Comparison of ENCODE assay signal across 14 cellular contexts in genomic region chr13:19961924-19962323, GRCh38. TPM values are rescaled to one million over a fixed set of nuclear protein-coding genes. Genes with fewer than 3 reads are reported as not detected.
DNase-seq lines count a peak whose midpoint lies in the region; ATAC-seq and TF ChIP-seq lines count a peak whose summit lies in the region.
"Had no signal": no experiment of that assay in that cellular context is flagged by ENCODE, and none has a peak within 500 bp of the region (broad histone marks: within the 10 kb centered on the region; RNA-seq: fewer than 3 reads in every experiment).

No MANE protein-coding gene starts in this region.

- H3K4me2 ChIP-seq in SU-DHL-6 (ENCODE audit: low read depth, low read length, poor library complexity, severe bottlenecking) = peak overlapping the region; percentile 82
- H3K4me2 ChIP-seq in skeletal muscle satellite cell (ENCODE audit: low read length) = peak overlapping the region; percentile 95

- no peaks in the 10 kb centered on the region for H3K9me2 ChIP-seq in SU-DHL-6 (replicated peaks; ENCODE audit: insufficient read depth, low read length)

- H3K27ac ChIP-seq in SU-DHL-6 (ENCODE audit: low read depth, low read length) = no peak overlapping the region
- H3K27ac ChIP-seq: prostate gland, SJSA1 had no signal

- CTCF ChIA-PET in activated CD4-positive, alpha-beta memory T cell treated with anti-CD3 and anti-CD28 coated beads for 36 hours (lab: Charles Lee) = interaction anchor here (0.6 to 1.0 kb wide), 3 partner anchors 22 to 48 kb away, joined by 3 to 4 read pairs (median 3); no protein-coding TSS in a partner anchor
- CTCF ChIA-PET in activated CD4-positive, alpha-beta memory T cell treated with anti-CD3 and anti-CD28 coated beads, Interleukin-2, amount 10 ng/mL, durations not matched to agents 7 days and 5 days (lab: Charles Lee) = interaction anchor here (1.0 kb wide), 1 partner anchor 23 kb away, joined by 5 read pairs; no protein-coding TSS in a partner anchor

- H3K9me3 Mint-ChIP-seq in activated CD4-positive, alpha-beta memory T cell treated with anti-CD3 and anti-CD28 coated beads for 36 hours = no peaks in the 10 kb centered on the region
- no peaks in the 10 kb centered on the region for H3K9me3 Mint-ChIP-seq in activated CD4-positive, alpha-beta memory T cell treated with anti-CD3 and anti-CD28 coated beads, Interleukin-2, amount 10 ng/mL, durations not matched to agents 7 days and 5 days
- H3K9me3 Mint-ChIP-seq in endothelial cell (ENCODE audit: unreplicated experiment) = no peaks in the 10 kb centered on the region

- H3K4me3 ChIP-seq in SU-DHL-6 (ENCODE audit: insufficient read depth, low read length, poor library complexity, severe bottlenecking) (no peak overlapping the region), fibroblast of mammary gland (ENCODE audit: control insufficient read depth, low read depth, low read length) (no peak overlapping the region), skeletal muscle satellite cell (ENCODE audit: low read length) (peak overlapping the region; percentile 20)
- H3K4me3 ChIP-seq: prostate gland, SJSA1 had no signal

- H4K20me1 ChIP-seq in SU-DHL-6 (ENCODE audit: low read depth, low read length) = no peaks in the 10 kb centered on the region; the same call in 1 of the 2 replicates

- H3K79me2 ChIP-seq in SU-DHL-6 (ENCODE audit: insufficient read depth, low read length) = peaks cover 56% of the 10 kb centered on the region

- no peak for DNase-seq in activated CD4-positive, alpha-beta memory T cell treated with anti-CD3 and anti-CD28 coated beads for 36 hours
- no peak for DNase-seq in activated CD4-positive, alpha-beta memory T cell treated with anti-CD3 and anti-CD28 coated beads, Interleukin-2, amount 10 ng/mL, durations not matched to agents 7 days and 5 days
- DNase-seq in fibroblast of mammary gland (ENCODE audit: low read depth) (peak; percentile 39), endothelial cell (ENCODE audit: low spot score) (no peak), NCI-H1417 treated with DMSO at 0.1 percent for 48 hours (lab: John Stamatoyannopoulos, UW) (no peak)
- DNase-seq: activated CD4-positive, alpha-beta T cell treated with anti-CD3 and anti-CD28 coated beads for 1 hour; activated gamma-delta T cell treated with Interleukin-2 at 50 U/mL for 16 hours; NCI-H1092 treated with DMSO at 0.1 percent for 48 hours; NCI-H748 treated with DMSO at 0.1 percent for 48 hours had no signal

- peaks cover 15% of the 10 kb centered on the region for H3K36me3 Mint-ChIP-seq in activated CD4-positive, alpha-beta memory T cell treated with anti-CD3 and anti-CD28 coated beads for 36 hours
- peaks cover 33% of the 10 kb centered on the region for H3K36me3 Mint-ChIP-seq in activated CD4-positive, alpha-beta memory T cell treated with anti-CD3 and anti-CD28 coated beads, Interleukin-2, amount 10 ng/mL, durations not matched to agents 7 days and 5 days (ENCODE audit: low read depth)
- H3K36me3 Mint-ChIP-seq in endothelial cell (ENCODE audit: low read depth, unreplicated experiment) = peaks cover 9% of the 10 kb centered on the region

- ATAC-seq in GM19324 (IDR thresholded peaks at IDR 0.05; ENCODE audit: low FRiP score, unreplicated experiment) = no peak

- H3K4me3 Mint-ChIP-seq in activated CD4-positive, alpha-beta memory T cell treated with anti-CD3 and anti-CD28 coated beads for 36 hours = no peak overlapping the region
- no peak overlapping the region for H3K4me3 Mint-ChIP-seq in activated CD4-positive, alpha-beta memory T cell treated with anti-CD3 and anti-CD28 coated beads, Interleukin-2, amount 10 ng/mL, durations not matched to agents 7 days and 5 days
- no peak overlapping the region for H3K4me3 Mint-ChIP-seq in endothelial cell (ENCODE audit: unreplicated experiment)

- no peak overlapping the region for H3K9ac ChIP-seq in SU-DHL-6 (ENCODE audit: low read length)
- H3K9ac ChIP-seq in skeletal muscle satellite cell (ENCODE audit: low read depth, low read length) = no peak overlapping the region

- peaks cover 39% of the 10 kb centered on the region for H3K4me1 Mint-ChIP-seq in activated CD4-positive, alpha-beta memory T cell treated with anti-CD3 and anti-CD28 coated beads for 36 hours (ENCODE audit: low read depth)
- peaks cover 28% of the 10 kb centered on the region for H3K4me1 Mint-ChIP-seq in activated CD4-positive, alpha-beta memory T cell treated with anti-CD3 and anti-CD28 coated beads, Interleukin-2, amount 10 ng/mL, durations not matched to agents 7 days and 5 days
- peaks cover 13% of the 10 kb centered on the region for H3K4me1 Mint-ChIP-seq in endothelial cell (ENCODE audit: unreplicated experiment)

- H3K27ac Mint-ChIP-seq in activated CD4-positive, alpha-beta memory T cell treated with anti-CD3 and anti-CD28 coated beads for 36 hours = peak overlapping the region; percentile 74
- H3K27ac Mint-ChIP-seq in activated CD4-positive, alpha-beta memory T cell treated with anti-CD3 and anti-CD28 coated beads, Interleukin-2, amount 10 ng/mL, durations not matched to agents 7 days and 5 days = no peak overlapping the region
- H3K27ac Mint-ChIP-seq in endothelial cell (ENCODE audit: unreplicated experiment) = no peak overlapping the region

- POLR2A ChIA-PET in activated CD4-positive, alpha-beta memory T cell treated with anti-CD3 and anti-CD28 coated beads for 36 hours (lab: Charles Lee) = no interaction called here
- POLR2A ChIA-PET in activated CD4-positive, alpha-beta memory T cell treated with anti-CD3 and anti-CD28 coated beads, Interleukin-2, amount 10 ng/mL, durations not matched to agents 7 days and 5 days (lab: Charles Lee) = interaction anchor here (1.0 kb wide), 1 partner anchor 98 kb away, joined by 7 read pairs; the partner anchor contains the start of gene ZMYM5

- H3K9me3 ChIP-seq in SU-DHL-6 (ENCODE audit: insufficient read depth, low read length) = no peaks in the 10 kb centered on the region
- no peaks in the 10 kb centered on the region for H3K9me3 ChIP-seq in skeletal muscle satellite cell (replicated peaks; ENCODE audit: low read length)
- H3K9me3 ChIP-seq: prostate gland, SJSA1 had no signal

- intact Hi-C loops in activated CD4-positive, alpha-beta memory T cell treated with anti-CD3 and anti-CD28 coated beads for 36 hours (cut with micrococcal nuclease) = loop anchor here (5.0 kb wide), 1 partner anchor 55 kb away; no protein-coding TSS in a partner anchor

- H3K36me3 ChIP-seq in SU-DHL-6 (ENCODE audit: low read length) (peaks cover 28% of the 10 kb centered on the region), skeletal muscle satellite cell (ENCODE audit: insufficient read depth, low read length) (peaks cover 34% of the 10 kb centered on the region)
- H3K36me3 ChIP-seq: prostate gland had no signal

- no peaks in the 10 kb centered on the region for H3K27me3 Mint-ChIP-seq in activated CD4-positive, alpha-beta memory T cell treated with anti-CD3 and anti-CD28 coated beads for 36 hours
- no peaks in the 10 kb centered on the region for H3K27me3 Mint-ChIP-seq in activated CD4-positive, alpha-beta memory T cell treated with anti-CD3 and anti-CD28 coated beads, Interleukin-2, amount 10 ng/mL, durations not matched to agents 7 days and 5 days
- H3K27me3 Mint-ChIP-seq in endothelial cell (ENCODE audit: unreplicated experiment) = peaks cover 11% of the 10 kb centered on the region

- no peak for TF ChIP-seq CTCF in SU-DHL-6 (IDR thresholded peaks at IDR 0.05; ENCODE audit: insufficient read depth, low read length, poor library complexity, severe bottlenecking)
- no peak for TF ChIP-seq CTCF in fibroblast of mammary gland (conservative IDR thresholded peaks at IDR 0.05; ENCODE audit: control insufficient read depth, insufficient read depth, low read depth, low read length)
- TF ChIP-seq CTCF in endothelial cell (IDR thresholded peaks at IDR 0.05; ENCODE audit: unreplicated experiment) = no peak

- H2AFZ ChIP-seq in SU-DHL-6 (ENCODE audit: low read depth, low read length, severe bottlenecking) = no peak overlapping the region

- peaks cover 36% of the 10 kb centered on the region for H3K4me1 ChIP-seq in skeletal muscle satellite cell (ENCODE audit: control insufficient read depth, insufficient read depth, low read length)

- no peaks in the 10 kb centered on the region for H3K27me3 ChIP-seq in SU-DHL-6 (ENCODE audit: low read length)
- no peaks in the 10 kb centered on the region for H3K27me3 ChIP-seq in skeletal muscle satellite cell (ENCODE audit: control insufficient read depth, insufficient read depth, low read length)
- H3K27me3 ChIP-seq: SJSA1 had no signal

- H3F3A ChIP-seq in SU-DHL-6 (ENCODE audit: insufficient read depth) = peaks cover 8% of the 10 kb centered on the region; the same call in 1 of the 2 replicates

RNA-seq across cellular contexts. Expression of gene ZMYM2, which starts 3.4 kb away (rescaled TPM):
- 10 to 100 TPM; 47.7 to 55.8 TPM for total RNA-seq in activated CD4-positive, alpha-beta memory T cell treated with anti-CD3 and anti-CD28 coated beads for 36 hours
- 10 to 100 TPM; 61.8 TPM for total RNA-seq in activated CD4-positive, alpha-beta memory T cell treated with anti-CD3 and anti-CD28 coated beads, Interleukin-2, amount 10 ng/mL, durations not matched to agents 7 days and 5 days
- total RNA-seq in skeletal muscle satellite cell (2012; rRNA removed) = 28.9 and 31.5 TPM in 2 replicates
- total RNA-seq in endothelial cell (ENCODE audit: unreplicated experiment) = 124 TPM
